Comparison of ENCODE assay signal across 1 cellular context in the genomic region with DNA sequence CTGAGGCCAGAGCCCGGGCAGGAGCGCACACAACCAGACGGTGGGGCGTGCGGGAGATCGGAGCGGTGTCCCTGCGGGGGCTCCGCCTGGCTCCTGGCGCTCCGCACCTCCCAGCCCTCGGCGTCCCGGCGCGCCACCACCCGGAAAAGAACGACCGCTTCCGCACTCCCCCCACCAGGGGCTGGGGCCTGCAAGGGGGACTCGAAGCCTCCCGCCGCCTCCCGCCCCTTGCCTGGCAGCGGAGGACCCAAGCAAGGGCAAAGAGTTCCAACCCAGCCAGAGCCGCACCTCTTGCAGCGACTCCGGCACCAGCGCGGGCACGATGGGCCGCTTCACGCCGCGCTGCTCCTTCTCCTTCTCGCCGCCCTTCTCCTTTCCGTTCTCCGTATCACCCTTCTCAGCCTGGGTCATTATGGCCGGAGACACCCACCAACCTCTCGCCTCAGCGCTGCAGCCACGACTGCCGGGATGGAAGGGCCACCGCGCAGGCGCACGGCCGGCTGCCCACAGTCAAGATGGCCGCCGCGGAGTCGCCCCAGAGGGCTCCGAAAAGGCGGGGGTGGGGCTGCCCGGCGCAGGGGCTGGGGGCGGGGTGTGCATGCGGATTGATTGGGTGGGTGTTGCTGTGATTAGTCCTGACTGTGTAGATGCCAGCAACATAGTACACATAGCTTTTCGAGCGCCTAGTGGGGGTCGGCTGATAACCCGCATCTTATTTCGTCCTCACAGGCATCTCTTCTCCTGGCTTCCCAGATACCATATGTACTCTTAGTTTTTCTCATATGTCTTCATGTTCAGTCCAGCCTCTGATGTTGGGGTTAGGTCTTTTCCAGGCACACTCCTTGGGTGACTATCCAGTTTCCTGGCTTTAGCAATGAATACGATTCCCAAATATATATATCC.
TF ChIP-seq lines count a peak whose summit lies in the region.

TSS of gene ACTR8 (minus strand) at position 462 of the 903 bp plus-strand sequence. CDS start at position 411, 51 bp downstream.

TF ChIP-seq in IMR-90, 13 proteins besides CTCF, POLR2A, EP300 and RAD21:
- TF ChIP-seq CHD1 (IDR thresholded peaks at IDR 0.05; ENCODE audit: low read depth, low read length) (no peak), CEBPB (IDR thresholded peaks at IDR 0.05; ENCODE audit: low read depth, low read length) (no peak), NFE2L2 (IDR thresholded peaks at IDR 0.05; ENCODE audit: low read depth, low read length) (no peak), MAZ (IDR thresholded peaks at IDR 0.05; ENCODE audit: borderline replicate concordance, low read depth, low read length) (peak; percentile 56; the same call in 1 of the 2 replicates), MXI1 (IDR thresholded peaks at IDR 0.05; ENCODE audit: borderline replicate concordance, low read depth, low read length) (peak; percentile 74; the same call in 1 of the 2 replicates), ELK1 (IDR thresholded peaks at IDR 0.05; ENCODE audit: borderline replicate concordance, low read depth, low read length) (no peak), SMC3 (IDR thresholded peaks at IDR 0.05; ENCODE audit: low read depth, low read length) (no peak), RFX5 (IDR thresholded peaks at IDR 0.05; ENCODE audit: low read depth, low read length) (no peak), FOS (IDR thresholded peaks at IDR 0.05; ENCODE audit: low read depth, low read length) (no peak), MAFK (IDR thresholded peaks at IDR 0.05; ENCODE audit: low read depth, low read length) (no peak), RCOR1 (IDR thresholded peaks at IDR 0.05; ENCODE audit: insufficient replicate concordance, low read length) (no peak)
